ENCODE assay signal across 1 cellular context in the genomic region with DNA sequence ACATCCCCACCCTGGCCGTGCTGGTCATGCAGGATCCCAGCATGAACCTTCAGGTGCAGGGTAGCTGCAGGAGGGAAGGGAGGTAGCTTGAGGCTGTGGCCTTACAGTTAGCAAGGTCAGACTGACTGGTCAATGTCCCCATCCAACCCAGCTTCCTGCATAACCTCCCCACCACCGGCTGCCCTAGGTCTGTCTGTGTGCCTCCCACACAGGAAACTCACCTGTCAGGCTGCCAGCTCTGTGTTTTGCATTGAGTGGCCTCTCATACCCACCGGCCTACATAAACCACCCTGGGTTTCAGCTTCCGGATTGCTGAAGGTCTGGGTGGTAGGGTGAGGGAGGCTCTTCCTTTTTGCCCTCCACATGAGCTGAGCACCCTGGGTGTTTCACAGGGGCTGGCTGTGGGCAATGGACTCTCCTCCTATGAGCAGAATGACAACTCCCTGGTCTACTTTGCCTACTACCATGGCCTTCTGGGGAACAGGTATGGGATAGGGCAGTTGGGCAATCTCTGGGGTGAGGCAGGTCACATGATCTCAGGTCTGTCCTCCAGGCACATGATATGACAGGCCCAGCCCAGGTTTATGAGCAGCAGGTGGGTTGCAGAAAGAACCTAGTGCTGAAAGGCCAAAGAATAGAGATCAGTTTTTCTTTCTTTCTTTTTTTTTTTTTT.
TF ChIP-seq lines count a peak whose summit lies in the region.

No MANE protein-coding gene starts in this region.

TF ChIP-seq in WTC11, 78 proteins besides CTCF, POLR2A, EP300 and RAD21 (continued from another document):
- TF ChIP-seq, protein P1, sequence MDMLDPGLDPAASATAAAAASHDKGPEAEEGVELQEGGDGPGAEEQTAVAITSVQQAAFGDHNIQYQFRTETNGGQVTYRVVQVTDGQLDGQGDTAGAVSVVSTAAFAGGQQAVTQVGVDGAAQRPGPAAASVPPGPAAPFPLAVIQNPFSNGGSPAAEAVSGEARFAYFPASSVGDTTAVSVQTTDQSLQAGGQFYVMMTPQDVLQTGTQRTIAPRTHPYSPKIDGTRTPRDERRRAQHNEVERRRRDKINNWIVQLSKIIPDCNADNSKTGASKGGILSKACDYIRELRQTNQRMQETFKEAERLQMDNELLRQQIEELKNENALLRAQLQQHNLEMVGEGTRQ (CRISPR knock-in tag; IDR thresholded peaks at IDR 0.05) = peak; percentile 34; the same call in 1 of the 2 replicates
- TF ChIP-seq ZNF219 (CRISPR knock-in tag; IDR thresholded peaks at IDR 0.05; ENCODE audit: borderline replicate concordance) = no peak
